26 cellular contexts compared by ENCODE assay signal in the genomic region with DNA sequence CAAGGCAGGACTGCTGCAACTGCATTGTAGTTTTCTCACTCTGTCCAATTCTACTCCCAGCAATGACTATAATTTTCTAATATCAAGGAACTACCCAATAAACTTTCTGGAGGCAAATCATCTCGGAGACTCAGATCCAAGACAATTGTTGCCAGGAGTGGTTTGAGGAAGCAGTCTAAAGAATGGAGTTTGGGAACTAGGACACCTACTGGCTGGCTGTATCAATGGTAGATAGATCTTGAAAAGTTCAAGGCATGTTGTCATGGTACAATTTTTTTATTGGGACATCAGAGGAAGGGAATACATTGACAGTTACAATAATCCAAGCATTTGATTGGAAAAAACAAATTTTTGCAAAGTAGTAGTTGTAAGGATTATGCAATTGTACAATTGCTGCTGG.
"Had no signal": no experiment of that assay in that cellular context is flagged by ENCODE, and none has a peak within 500 bp of the region (broad histone marks: within the 10 kb centered on the region; RNA-seq: fewer than 3 reads in every experiment).

No MANE protein-coding gene starts in this region.

- ATAC-seq: activated CD8-positive, alpha-beta memory T cell treated with anti-CD3 and anti-CD28 coated beads, Interleukin-2, amount 10 ng/mL, durations not matched to agents 7 days and 5 days; activated CD8-positive, alpha-beta T cell treated with anti-CD3 and anti-CD28 coated beads for 36 hours; activated naive CD8-positive, alpha-beta T cell treated with anti-CD3 and anti-CD28 coated beads, Interleukin-2, amount 50 U/mL, for 24 hours; esophagus mucosa; natural killer cell had no signal

- H3K27me3 Mint-ChIP-seq: activated CD4-positive, alpha-beta T cell treated with anti-CD3 and anti-CD28 coated beads, Interleukin-2, amount 10 ng/mL, durations not matched to agents 7 days and 5 days; activated CD8-positive, alpha-beta memory T cell treated with anti-CD3 and anti-CD28 coated beads, Interleukin-2, amount 10 ng/mL, durations not matched to agents 7 days and 5 days; activated CD8-positive, alpha-beta T cell treated with anti-CD3 and anti-CD28 coated beads for 36 hours; activated naive CD4-positive, alpha-beta T cell treated with anti-CD3 and anti-CD28 coated beads, Interleukin-2, amount 10 ng/mL, durations not matched to agents 7 days and 5 days; activated naive CD8-positive, alpha-beta T cell treated with anti-CD3 and anti-CD28 coated beads, Interleukin-2, amount 50 U/mL, for 24 hours; dendritic cell treated with granulocyte-macrophage colony-stimulating factor and Interleukin-4, amounts not matched to agents 40 ng/mL and 50 ng/mL, for 4 days had no signal

- H3K27me3 ChIP-seq: neutrophil, ovary, spleen, testis, vagina had no signal

- H3K27ac ChIP-seq: left ventricle myocardium inferior, neutrophil, ovary, prostate gland, spleen, testis, vagina had no signal

- H3K36me3 ChIP-seq: left ventricle myocardium inferior, neutrophil, ovary, prostate gland, spleen, vagina had no signal

- H3K27ac Mint-ChIP-seq: activated CD4-positive, alpha-beta T cell treated with anti-CD3 and anti-CD28 coated beads, Interleukin-2, amount 10 ng/mL, durations not matched to agents 7 days and 5 days; activated CD8-positive, alpha-beta memory T cell treated with anti-CD3 and anti-CD28 coated beads, Interleukin-2, amount 10 ng/mL, durations not matched to agents 7 days and 5 days; activated CD8-positive, alpha-beta T cell treated with anti-CD3 and anti-CD28 coated beads for 36 hours; activated naive CD4-positive, alpha-beta T cell treated with anti-CD3 and anti-CD28 coated beads, Interleukin-2, amount 10 ng/mL, durations not matched to agents 7 days and 5 days; activated naive CD8-positive, alpha-beta T cell treated with anti-CD3 and anti-CD28 coated beads, Interleukin-2, amount 50 U/mL, for 24 hours; brain; dendritic cell treated with granulocyte-macrophage colony-stimulating factor and Interleukin-4, amounts not matched to agents 40 ng/mL and 50 ng/mL, for 4 days; natural killer cell had no signal

- H3K4me1 Mint-ChIP-seq: activated CD4-positive, alpha-beta T cell treated with anti-CD3 and anti-CD28 coated beads, Interleukin-2, amount 10 ng/mL, durations not matched to agents 7 days and 5 days; activated CD8-positive, alpha-beta memory T cell treated with anti-CD3 and anti-CD28 coated beads, Interleukin-2, amount 10 ng/mL, durations not matched to agents 7 days and 5 days; activated naive CD4-positive, alpha-beta T cell treated with anti-CD3 and anti-CD28 coated beads, Interleukin-2, amount 10 ng/mL, durations not matched to agents 7 days and 5 days; activated naive CD8-positive, alpha-beta T cell treated with anti-CD3 and anti-CD28 coated beads, Interleukin-2, amount 50 U/mL, for 24 hours; natural killer cell had no signal

- DNase-seq: activated CD4-positive, alpha-beta T cell treated with anti-CD3 and anti-CD28 coated beads, Interleukin-2, amount 10 ng/mL, durations not matched to agents 7 days and 5 days; activated CD8-positive, alpha-beta memory T cell treated with anti-CD3 and anti-CD28 coated beads, Interleukin-2, amount 10 ng/mL, durations not matched to agents 7 days and 5 days; activated CD8-positive, alpha-beta T cell treated with anti-CD3 and anti-CD28 coated beads for 36 hours; activated effector memory CD4-positive, alpha-beta T cell treated with anti-CD3 and anti-CD28 coated beads, Interleukin-2, amount 50 U/mL, for 16 hours; activated naive CD4-positive, alpha-beta T cell treated with anti-CD3 and anti-CD28 coated beads, Interleukin-2, amount 10 ng/mL, durations not matched to agents 7 days and 5 days; activated naive CD8-positive, alpha-beta T cell treated with anti-CD3 and anti-CD28 coated beads, Interleukin-2, amount 50 U/mL, for 24 hours; activated T-cell treated with anti-CD3 and anti-CD28 coated beads for 4 hours; aorta; effector CD4-positive, alpha-beta T cell; foreskin melanocyte; left ventricle myocardium inferior; midbrain; natural killer cell; ovary; spleen; stimulated activated CD4-positive, alpha-beta T cell treated with anti-CD3 and anti-CD28 coated beads, Interleukin-4, amount 100 ng/mL, for 1 hour; stimulated activated naive CD4-positive, alpha-beta T cell; T-helper 9 cell; testis; trophoblast cell had no signal

- H3K9me3 ChIP-seq: left ventricle myocardium inferior, neutrophil, ovary, prostate gland, testis, vagina had no signal

- H3K4me3 ChIP-seq: left ventricle myocardium inferior, ovary, prostate gland, spleen, testis, vagina had no signal

- H3K4me1 ChIP-seq: left ventricle myocardium inferior, prostate gland, spleen, testis, vagina had no signal

- H3K4me3 Mint-ChIP-seq: activated CD4-positive, alpha-beta T cell treated with anti-CD3 and anti-CD28 coated beads, Interleukin-2, amount 10 ng/mL, durations not matched to agents 7 days and 5 days; activated CD8-positive, alpha-beta memory T cell treated with anti-CD3 and anti-CD28 coated beads, Interleukin-2, amount 10 ng/mL, durations not matched to agents 7 days and 5 days; activated CD8-positive, alpha-beta T cell treated with anti-CD3 and anti-CD28 coated beads for 36 hours; activated naive CD4-positive, alpha-beta T cell treated with anti-CD3 and anti-CD28 coated beads, Interleukin-2, amount 10 ng/mL, durations not matched to agents 7 days and 5 days; activated naive CD8-positive, alpha-beta T cell treated with anti-CD3 and anti-CD28 coated beads, Interleukin-2, amount 50 U/mL, for 24 hours; brain; dendritic cell treated with granulocyte-macrophage colony-stimulating factor and Interleukin-4, amounts not matched to agents 40 ng/mL and 50 ng/mL, for 4 days; natural killer cell had no signal

- H3K36me3 Mint-ChIP-seq: activated CD8-positive, alpha-beta memory T cell treated with anti-CD3 and anti-CD28 coated beads, Interleukin-2, amount 10 ng/mL, durations not matched to agents 7 days and 5 days; activated naive CD4-positive, alpha-beta T cell treated with anti-CD3 and anti-CD28 coated beads, Interleukin-2, amount 10 ng/mL, durations not matched to agents 7 days and 5 days; brain had no signal

- H3K9me3 Mint-ChIP-seq: activated CD4-positive, alpha-beta T cell treated with anti-CD3 and anti-CD28 coated beads, Interleukin-2, amount 10 ng/mL, durations not matched to agents 7 days and 5 days; activated naive CD8-positive, alpha-beta T cell treated with anti-CD3 and anti-CD28 coated beads, Interleukin-2, amount 50 U/mL, for 24 hours; brain had no signal
